In genomic region chr10:89351402-89352038, GRCh38 we compare ENCODE assay signal across 9 cellular contexts. TPM values are rescaled to one million over a fixed set of nuclear protein-coding genes. Genes with fewer than 3 reads are reported as not detected.
DNase-seq lines count a peak whose midpoint lies in the region; ATAC-seq, FAIRE-seq and TF ChIP-seq lines count a peak whose summit lies in the region.
"Had no signal": no experiment of that assay in that cellular context is flagged by ENCODE, and none has a peak within 500 bp of the region (broad histone marks: within the 10 kb centered on the region; RNA-seq: fewer than 3 reads in every experiment).

No MANE protein-coding gene starts in this region.

- TF ChIP-seq CTCF in tibial artery (IDR thresholded peaks at IDR 0.05): no peak

- H3K4me3 ChIP-seq in tibial artery (peak overlapping the region; percentile 9 to 13), HAP-1 (no peak overlapping the region)

- in situ Hi-C loops in HAP-1 (cut with MboI; ENCODE audit: low sequenced_read_pairs): loop anchor here (5.0 to 25.0 kb wide), 2 partner anchors 1494 to 1689 kb away; partner anchors contain the start of gene PAPSS2

- intact Hi-C loops in tibial artery (cut with DNase I; ENCODE audit: low total_unique reads): no loop called here

- H3K27ac ChIP-seq in layer of hippocampus (ENCODE audit: low read depth, low read length): peak overlapping the region; percentile 79
- peak overlapping the region; percentile 82 to 85 for H3K27ac ChIP-seq in tibial artery

- CTCF ChIA-PET in activated CD4-positive, alpha-beta memory T cell treated with anti-CD3 and anti-CD28 coated beads, Interleukin-2, amount 10 ng/mL, durations not matched to agents 7 days and 5 days (lab: Charles Lee): no interaction called here
- CTCF ChIA-PET in T-cell (lab: Charles Lee): interaction anchor here in 1 of 2 donors (1.1 kb wide), 1 partner anchor 18 kb away, joined by 3 read pairs; no protein-coding TSS in a partner anchor

- H3K4me1 ChIP-seq in tibial artery (peaks cover 9 to 57% (median 23%) of the 10 kb centered on the region in 4 donors), HAP-1 (peaks cover 45% of the 10 kb centered on the region)

- H3K27me3 Mint-ChIP-seq in activated CD4-positive, alpha-beta memory T cell treated with anti-CD3 and anti-CD28 coated beads, Interleukin-2, amount 10 ng/mL, durations not matched to agents 7 days and 5 days: peaks cover 19% of the 10 kb centered on the region
- H3K27me3 Mint-ChIP-seq in T-cell: peaks cover 2 to 5% of the 10 kb centered on the region in 2 donors

- no peaks in the 10 kb centered on the region for H3K9me3 ChIP-seq in tibial artery
- H3K9me3 ChIP-seq in HAP-1: no peaks in the 10 kb centered on the region

- H3K36me3 ChIP-seq in tibial artery (no peaks in the 10 kb centered on the region), HAP-1 (replicated peaks) (no peaks in the 10 kb centered on the region)

- peak; percentile 92 for FAIRE-seq in GM19239 (lab: Jason Lieb, UNC)

- DNase-seq in GM19239 (ENCODE audit: insufficient read length, low spot score) (no peak), tibial artery (no peak), T-cell (no peak), HAP-1 (ENCODE audit: low spot score in 2 of 2) (no peak)
- no peak for DNase-seq in activated CD4-positive, alpha-beta memory T cell treated with anti-CD3 and anti-CD28 coated beads, Interleukin-2, amount 10 ng/mL, durations not matched to agents 7 days and 5 days
- no peak for DNase-seq in NK-92 treated with Interleukin-12 subunit alpha and Interleukin-12 subunit beta, amount 100 ng/mL, for 24 hours (lab: John Stamatoyannopoulos, UW)

- no peaks in the 10 kb centered on the region for H3K9me3 Mint-ChIP-seq in activated CD4-positive, alpha-beta memory T cell treated with anti-CD3 and anti-CD28 coated beads, Interleukin-2, amount 10 ng/mL, durations not matched to agents 7 days and 5 days
- no peaks in the 10 kb centered on the region for H3K9me3 Mint-ChIP-seq in T-cell

- no peaks in the 10 kb centered on the region for H3K27me3 ChIP-seq in layer of hippocampus (ENCODE audit: control insufficient read depth, insufficient read depth, low read length)
- H3K27me3 ChIP-seq in tibial artery: no peaks in the 10 kb centered on the region
- no peaks in the 10 kb centered on the region for H3K27me3 ChIP-seq in HAP-1 (ENCODE audit: low read depth)

- no peak overlapping the region for H3K4me3 Mint-ChIP-seq in activated CD4-positive, alpha-beta memory T cell treated with anti-CD3 and anti-CD28 coated beads, Interleukin-2, amount 10 ng/mL, durations not matched to agents 7 days and 5 days
- no peak overlapping the region for H3K4me3 Mint-ChIP-seq in T-cell

- peaks cover 25% of the 10 kb centered on the region for H3K4me1 Mint-ChIP-seq in activated CD4-positive, alpha-beta memory T cell treated with anti-CD3 and anti-CD28 coated beads, Interleukin-2, amount 10 ng/mL, durations not matched to agents 7 days and 5 days
- peaks cover 5 to 29% (median 16%) of the 10 kb centered on the region in 3 donors for H3K4me1 Mint-ChIP-seq in T-cell

- no peaks in the 10 kb centered on the region for H3K36me3 Mint-ChIP-seq in activated CD4-positive, alpha-beta memory T cell treated with anti-CD3 and anti-CD28 coated beads, Interleukin-2, amount 10 ng/mL, durations not matched to agents 7 days and 5 days (ENCODE audit: low read depth)
- H3K36me3 Mint-ChIP-seq in T-cell: peaks cover 8% of the 10 kb centered on the region

- ATAC-seq in HG02970 (IDR thresholded peaks at IDR 0.05; ENCODE audit: low FRiP score, unreplicated experiment): peak; percentile 54
- no peak for ATAC-seq in T-cell (replicated peaks in 1 of 4)

- H3K27ac Mint-ChIP-seq in activated CD4-positive, alpha-beta memory T cell treated with anti-CD3 and anti-CD28 coated beads, Interleukin-2, amount 10 ng/mL, durations not matched to agents 7 days and 5 days: peak overlapping the region; percentile 17
- H3K27ac Mint-ChIP-seq in T-cell: no peak overlapping the region

- POLR2A ChIA-PET in activated CD4-positive, alpha-beta memory T cell treated with anti-CD3 and anti-CD28 coated beads, Interleukin-2, amount 10 ng/mL, durations not matched to agents 7 days and 5 days (lab: Charles Lee): interaction anchor here (1.1 to 1.9 kb wide), 3 partner anchors 14 to 41 kb away, joined by 4 to 5 read pairs (median 4); partner anchors contain the start of gene IFIT1
- POLR2A ChIA-PET in T-cell (lab: Charles Lee): no interaction called here

RNA-seq across cellular contexts. Expression of gene IFIT3, which starts 23.7 kb away (rescaled TPM):
- 10 to 100 TPM; 72.6 to 74.5 TPM for total RNA-seq in activated CD4-positive, alpha-beta memory T cell treated with anti-CD3 and anti-CD28 coated beads, Interleukin-2, amount 10 ng/mL, durations not matched to agents 7 days and 5 days
- 1 to 10 TPM; 2.3 to 4.4 (median 3.9) TPM for total RNA-seq in T-cell

RNA-seq across cellular contexts. Expression of gene IFIT1B, which starts 26.3 kb away (rescaled TPM):
- total RNA-seq in activated CD4-positive, alpha-beta memory T cell treated with anti-CD3 and anti-CD28 coated beads, Interleukin-2, amount 10 ng/mL, durations not matched to agents 7 days and 5 days: under 1 TPM in 1 of 2 experiments, not detected in 1; 0.15 TPM
- not detected for total RNA-seq in T-cell
- total RNA-seq: T-helper 1 cell treated with Interleukin-12 subunit alpha and Interleukin-12 subunit beta and Interleukin-4 antibody, amounts not matched to agents 30 ng/mL and 1 ng/mL, for 36 hours had no signal

RNA-seq across cellular contexts. Expression of gene IFIT1, which starts 40.9 kb away (rescaled TPM):
- total RNA-seq in activated CD4-positive, alpha-beta memory T cell treated with anti-CD3 and anti-CD28 coated beads, Interleukin-2, amount 10 ng/mL, durations not matched to agents 7 days and 5 days: 10 to 100 TPM; 69.8 to 71.6 TPM
- 1 to 10 TPM; 1.7 to 5.5 (median 3.0) TPM for total RNA-seq in T-cell

RNA-seq across cellular contexts. Expression of gene IFIT2, which starts 49.7 kb away (rescaled TPM):
- total RNA-seq in activated CD4-positive, alpha-beta memory T cell treated with anti-CD3 and anti-CD28 coated beads, Interleukin-2, amount 10 ng/mL, durations not matched to agents 7 days and 5 days: 10 to 100 TPM; 14.6 to 14.8 TPM
- 10 to 100 TPM in 1 of 5 donors, 1 to 10 TPM in 4; 6.4 to 13.9 (median 6.8) TPM for total RNA-seq in T-cell

Comparison
In these comparisons a context has a peak if more than half of its experiments do, and no peak if none do; other contexts are left out.
1. RNA of gene IFIT3, which starts 23.7 kb away (total RNA-seq): 72.6 to 74.5 TPM in activated CD4-positive, alpha-beta memory T cell treated with anti-CD3 and anti-CD28 coated beads, Interleukin-2, amount 10 ng/mL, durations not matched to agents 7 days and 5 days; 2.3 to 4.4 TPM in T-cell; every median in the first group is over 10 times any median in the second.
2. RNA of gene IFIT1, which starts 40.9 kb away (total RNA-seq): 69.8 to 71.6 TPM in activated CD4-positive, alpha-beta memory T cell treated with anti-CD3 and anti-CD28 coated beads, Interleukin-2, amount 10 ng/mL, durations not matched to agents 7 days and 5 days; 1.7 to 5.5 TPM in T-cell; every median in the first group is over 10 times any median in the second.